Comparison of ENCODE assay signal across 8 cellular contexts in the genomic region with DNA sequence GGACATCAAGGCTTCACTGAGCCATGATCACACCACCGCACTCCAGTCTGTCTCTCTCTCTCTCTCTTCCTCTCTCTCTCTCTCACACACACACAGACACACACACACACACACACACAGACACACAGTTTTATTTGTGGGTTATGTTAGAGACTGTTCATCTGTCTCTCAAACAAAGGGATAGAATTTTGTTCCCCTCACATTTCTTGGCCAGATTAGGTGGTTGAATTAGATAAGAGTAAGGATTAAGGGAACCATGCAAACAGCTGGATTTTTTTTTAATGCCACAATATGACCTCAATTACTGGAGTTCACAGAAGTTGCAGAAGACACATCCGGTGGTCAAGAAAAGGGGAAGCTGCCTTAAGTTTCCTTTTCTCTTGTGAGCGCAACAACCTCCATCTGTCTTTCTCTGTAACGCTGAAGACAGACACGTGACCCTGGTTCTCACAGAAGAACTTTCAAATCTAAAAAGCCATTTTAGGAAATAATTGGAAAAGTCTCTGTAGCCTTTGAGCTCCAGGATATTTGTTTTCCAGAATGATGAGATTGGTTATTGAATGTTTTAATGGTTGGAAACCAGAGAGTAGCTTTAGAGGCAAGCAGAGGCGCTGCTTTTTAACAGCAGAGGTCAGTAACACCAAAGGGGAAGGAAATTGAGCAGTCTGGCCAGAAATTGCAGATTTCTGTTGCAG. TPM values are rescaled to one million over a fixed set of nuclear protein-coding genes. Genes with fewer than 3 reads are reported as not detected.
DNase-seq lines count a peak whose midpoint lies in the region; ATAC-seq, FAIRE-seq and TF ChIP-seq lines count a peak whose summit lies in the region.

No MANE protein-coding gene starts in this region.

- H3K9me3 Mint-ChIP-seq in nephron progenitor cell, result no peaks in the 10 kb centered on the region

- H3K36me3 Mint-ChIP-seq in nephron progenitor cell (ENCODE audit: low read depth), result no peaks in the 10 kb centered on the region

- DNase-seq in D721Med (ENCODE audit: insufficient read length, low spot score) (no peak), OCI-M1 (lab: John Stamatoyannopoulos, UW) (peak; percentile 98), epithelial cell of esophagus (ENCODE audit: low read depth) (peak; percentile 57), nephron progenitor cell (peak; percentile 8), omental fat pad (ENCODE audit: low spot score) (no peak)
- DNase-seq in stimulated activated CD4-positive, alpha-beta T cell treated with anti-CD3 and anti-CD28 coated beads, Interleukin-12 subunit alpha, Interleukin-12 subunit beta, amount 100 ng/mL, for 4 hours, result no peak

- H3K4me1 Mint-ChIP-seq in nephron progenitor cell, result no peaks in the 10 kb centered on the region

- ATAC-seq in GM18870 (IDR thresholded peaks at IDR 0.05; ENCODE audit: unreplicated experiment) (peak; percentile 90), HG03025 (IDR thresholded peaks at IDR 0.05; ENCODE audit: low FRiP score, unreplicated experiment) (peak; percentile 96), omental fat pad (ENCODE audit: low FRiP score) (no peak)

- TF ChIP-seq CTCF in D721Med (IDR thresholded peaks at IDR 0.05; ENCODE audit: insufficient read depth, missing control alignments) (peak; percentile 12), epithelial cell of esophagus (IDR thresholded peaks at IDR 0.05; ENCODE audit: insufficient read depth, low read depth, low read length, missing control alignments) (peak; percentile 87), nephron progenitor cell (IDR thresholded peaks at IDR 0.05) (peak; percentile 37), omental fat pad (IDR thresholded peaks at IDR 0.05) (no peak)

- FAIRE-seq in D721Med (lab: Jason Lieb, UNC), result no peak

- peaks cover 3% of the 10 kb centered on the region for H3K27me3 Mint-ChIP-seq in nephron progenitor cell (ENCODE audit: low read depth, poor library complexity)

- no peak overlapping the region for H3K27ac Mint-ChIP-seq in nephron progenitor cell

- no peak overlapping the region for H3K4me3 Mint-ChIP-seq in nephron progenitor cell

- H3K4me3 ChIP-seq in epithelial cell of esophagus (ENCODE audit: low read length), result no peak overlapping the region

RNA-seq across cellular contexts. Expression of gene LGSN, which starts 33.0 kb away (rescaled TPM):
- not detected for total RNA-seq in omental fat pad

Comparison
In these comparisons a context has a peak if more than half of its experiments do, and no peak if none do; other contexts are left out.
1. DNase-seq: peak in OCI-M1 (single experiment), epithelial cell of esophagus (single experiment) and nephron progenitor cell (single experiment); none in D721Med (single experiment), stimulated activated CD4-positive, alpha-beta T cell treated with anti-CD3 and anti-CD28 coated beads, Interleukin-12 subunit alpha, Interleukin-12 subunit beta, amount 100 ng/mL, for 4 hours (single experiment) and omental fat pad (single experiment).
2. CTCF ChIP-seq: peak in D721Med (single experiment), epithelial cell of esophagus (single experiment) and nephron progenitor cell (single experiment); none in omental fat pad (0 of 3).